ENCODE assay signal across 8 cellular contexts in genomic region chr1:206766251-206766856, GRCh38. TPM values are rescaled to one million over a fixed set of nuclear protein-coding genes. Genes with fewer than 3 reads are reported as not detected.
A peak's percentile ranks its signal among the peaks of the same experiment; 100 is the strongest.
DNase-seq lines count a peak whose midpoint lies in the region; ATAC-seq, FAIRE-seq and TF ChIP-seq lines count a peak whose summit lies in the region.

No MANE protein-coding gene starts in this region.

- no peak overlapping the region for H4K8ac ChIP-seq in H1 (ENCODE audit: extremely low read depth, insufficient read depth, low read length)

- H3K4me3 ChIP-seq in BLaER1 (no peak overlapping the region), H1 (ENCODE audit: extremely low read depth in 1 of 4, insufficient read depth in 2 of 4, low read depth in 3 of 4, low read length in 4 of 4) (no peak overlapping the region), prostate gland (no peak overlapping the region)

- no peaks in the 10 kb centered on the region for H3K36me3 ChIP-seq in BLaER1
- no peaks in the 10 kb centered on the region for H3K36me3 ChIP-seq in H1 (ENCODE audit: control insufficient read depth in 2 of 4, insufficient read depth in 4 of 4, low read length in 3 of 4)
- H3K36me3 ChIP-seq in prostate gland, result no peaks in the 10 kb centered on the region

- 81% methylated on average over 8 of the region's 8 CpGs; no CpG with 5 or more reads in 1 of the 2 experiments for WGBS in H1 (ENCODE audit: extremely low coverage in 1 of 2, insufficient coverage in 1 of 2, insufficient read length in 1 of 2, insufficient replicate concordance in 2 of 2, low coverage in 1 of 2, low lambda C conversion rate in 2 of 2, missing lambda C conversion rate in 1 of 2), 2 experiments
- 48% methylated on average over 8 of the region's 8 CpGs for WGBS in prostate gland

- no peaks in the 10 kb centered on the region for H3K23me2 ChIP-seq in H1 (ENCODE audit: low read depth, low read length)

- H3K9me3 ChIP-seq in BLaER1 (no peaks in the 10 kb centered on the region; the same call in 1 of the 2 replicates), H1 (ENCODE audit: insufficient read depth in 2 of 2, low read depth in 1 of 2, low read length in 1 of 2) (no peaks in the 10 kb centered on the region), prostate gland (no peaks in the 10 kb centered on the region)

- no peak overlapping the region for H2BK12ac ChIP-seq in H1 (ENCODE audit: low read depth, low read length)

- no peak overlapping the region for H2AFZ ChIP-seq in H1 (ENCODE audit: low read length)

- no peak for TF ChIP-seq EP300 in H1 (IDR thresholded peaks at IDR 0.05; ENCODE audit: borderline replicate concordance in 1 of 2, low read depth in 2 of 2, low read length in 2 of 2)

- H3K4me1 ChIP-seq in BLaER1 (peaks cover 44% of the 10 kb centered on the region), H1 (replicated peaks in 1 of 4; ENCODE audit: control insufficient read depth in 3 of 4, insufficient read depth in 4 of 4, low read length in 3 of 4) (no peaks in the 10 kb centered on the region; a peak in 1 of 7 replicates), prostate gland (replicated peaks) (no peaks in the 10 kb centered on the region)

- H3K4ac ChIP-seq in H1 (replicated peaks; ENCODE audit: insufficient read length, low read depth, low read length), result no peak overlapping the region

- peak overlapping the region; percentile 54 for H3K4me2 ChIP-seq in BLaER1
- no peak overlapping the region for H3K4me2 ChIP-seq in H1 (ENCODE audit: insufficient read depth in 1 of 2, low read depth in 2 of 2, low read length in 2 of 2)

- TF ChIP-seq CTCF in H1 (IDR thresholded peaks at IDR 0.05; ENCODE audit: control extremely low read depth in 1 of 3, insufficient read depth in 1 of 3, low read depth in 1 of 3, low read length in 3 of 3), result no peak
- no peak for TF ChIP-seq CTCF in prostate gland (IDR thresholded peaks at IDR 0.05)

- H3K18ac ChIP-seq in H1 (ENCODE audit: extremely low read depth, low read length), result no peak overlapping the region

- H3K79me1 ChIP-seq in H1 (ENCODE audit: low read depth, low read length), result no peaks in the 10 kb centered on the region

- H3K27me3 ChIP-seq in BLaER1 (no peaks in the 10 kb centered on the region; the same call in 1 of the 2 replicates), H1 (replicated peaks in 1 of 4; ENCODE audit: control insufficient read depth in 3 of 4, extremely low read depth in 1 of 4, insufficient read depth in 3 of 4, low read length in 3 of 4) (peaks cover 0 to 2% (median 0%) of the 10 kb centered on the region in 4 experiments; a peak in 1 of 7 replicates), prostate gland (replicated peaks; ENCODE audit: insufficient read depth) (no peaks in the 10 kb centered on the region)

- no peak overlapping the region for H3K14ac ChIP-seq in H1 (ENCODE audit: insufficient read length)

- no peak overlapping the region for H2BK15ac ChIP-seq in H1 (ENCODE audit: low read length)

- peak; percentile 34 for ATAC-seq in GM21367 (IDR thresholded peaks at IDR 0.05; ENCODE audit: unreplicated experiment)

- H3K4me1 Mint-ChIP-seq in IgD-negative memory B cell, result peaks cover 27 to 41% (median 29%) of the 10 kb centered on the region in 3 donors
- H3K4me1 Mint-ChIP-seq in activated CD4-positive, alpha-beta T cell treated with anti-CD3 and anti-CD28 coated beads, Interleukin-2, amount 10 ng/mL, durations not matched to agents 24 days and 14 days, result peaks cover 56% of the 10 kb centered on the region

- no peaks in the 10 kb centered on the region for H4K20me1 ChIP-seq in BLaER1
- no peaks in the 10 kb centered on the region for H4K20me1 ChIP-seq in H1 (replicated peaks in 1 of 2; ENCODE audit: control insufficient read depth in 1 of 2, insufficient read depth in 2 of 2, low read length in 2 of 2)

- H3K27ac Mint-ChIP-seq in IgD-negative memory B cell, result peak overlapping the region; percentile 0 to 86 (median 46)
- H3K27ac Mint-ChIP-seq in activated CD4-positive, alpha-beta T cell treated with anti-CD3 and anti-CD28 coated beads, Interleukin-2, amount 10 ng/mL, durations not matched to agents 24 days and 14 days, result peak overlapping the region; percentile 80

- H3K9ac ChIP-seq in BLaER1 (no peak overlapping the region), H1 (replicated peaks in 1 of 4; ENCODE audit: extremely low read depth in 1 of 4, low read depth in 3 of 4, low read length in 3 of 4) (no peak overlapping the region)

- TF ChIP-seq POLR2A in H1 (IDR thresholded peaks at IDR 0.05; ENCODE audit: control extremely low read depth in 1 of 2, low read depth in 2 of 2, low read length in 2 of 2) (no peak), prostate gland (IDR thresholded peaks at IDR 0.05) (no peak)

- H2BK120ac ChIP-seq in H1 (replicated peaks; ENCODE audit: low read depth, low read length), result no peak overlapping the region

- no peaks in the 10 kb centered on the region for H3K36me3 Mint-ChIP-seq in IgD-negative memory B cell
- H3K36me3 Mint-ChIP-seq in activated CD4-positive, alpha-beta T cell treated with anti-CD3 and anti-CD28 coated beads, Interleukin-2, amount 10 ng/mL, durations not matched to agents 24 days and 14 days (ENCODE audit: low read depth), result peaks cover 6% of the 10 kb centered on the region

- no peaks in the 10 kb centered on the region for H3K79me2 ChIP-seq in H1 (ENCODE audit: control insufficient read depth in 1 of 2, insufficient read depth in 2 of 2, low read length in 2 of 2)

- DNase-seq in activated CD4-positive, alpha-beta T cell treated with anti-CD3 and anti-CD28 coated beads, Interleukin-2, amount 10 ng/mL, durations not matched to agents 24 days and 14 days, result peak; percentile 91
- DNase-seq in H1 (ENCODE audit: low read depth in 1 of 2, low spot score in 2 of 2) (no peak), prostate gland (ENCODE audit: low spot score) (peak; percentile 13), NCI-H1048 (lab: John Stamatoyannopoulos, UW) (no peak), GF-D8 (lab: John Stamatoyannopoulos, UW) (no peak)

- H3K9me3 Mint-ChIP-seq in IgD-negative memory B cell, result no peaks in the 10 kb centered on the region
- peaks cover 13% of the 10 kb centered on the region for H3K9me3 Mint-ChIP-seq in activated CD4-positive, alpha-beta T cell treated with anti-CD3 and anti-CD28 coated beads, Interleukin-2, amount 10 ng/mL, durations not matched to agents 24 days and 14 days

- POLR2A ChIA-PET in H1 (lab: Charles Lee; ENCODE audit: partially characterized antibody), result no interaction called here

- no peak for FAIRE-seq in H1 (lab: Jason Lieb, UNC)

- TF ChIP-seq RAD21 in H1 (IDR thresholded peaks at IDR 0.05 in 1 of 2, conservative IDR thresholded peaks at IDR 0.05 in 1 of 2; ENCODE audit: low read depth in 2 of 2, low read length in 2 of 2), result no peak

- no peak overlapping the region for H2BK20ac ChIP-seq in H1 (ENCODE audit: low read length)

- peaks cover 8% of the 10 kb centered on the region for H3K27me3 Mint-ChIP-seq in IgD-negative memory B cell
- H3K27me3 Mint-ChIP-seq in activated CD4-positive, alpha-beta T cell treated with anti-CD3 and anti-CD28 coated beads, Interleukin-2, amount 10 ng/mL, durations not matched to agents 24 days and 14 days, result peaks cover 27% of the 10 kb centered on the region

- no peak overlapping the region for H2AK5ac ChIP-seq in H1 (ENCODE audit: low read depth, low read length)

- H4K91ac ChIP-seq in H1 (replicated peaks; ENCODE audit: insufficient read length, low read length), result no peak overlapping the region

- no peak overlapping the region for H3K56ac ChIP-seq in H1 (replicated peaks; ENCODE audit: insufficient read length, low read depth, low read length)

- no peak overlapping the region for H2BK5ac ChIP-seq in H1 (ENCODE audit: low read depth, low read length)

- CTCF ChIA-PET in H1 (lab: Charles Lee; ENCODE audit: partially characterized antibody), result interaction anchor here (0.7 to 4.7 kb wide), 12 partner anchors 21 to 216 kb away, joined by 3 to 18 read pairs (median 5); partner anchors contain the start of gene IL20

- H3K23ac ChIP-seq in H1 (ENCODE audit: insufficient read length), result no peak overlapping the region

- H4K5ac ChIP-seq in H1 (ENCODE audit: insufficient read length, low read depth, low read length), result no peak overlapping the region

- H3K27ac ChIP-seq in BLaER1 (no peak overlapping the region), H1 (ENCODE audit: low read depth, low read length) (no peak overlapping the region), prostate gland (no peak overlapping the region)

- intact Hi-C loops in activated CD4-positive, alpha-beta T cell treated with anti-CD3 and anti-CD28 coated beads, Interleukin-2, amount 10 ng/mL, durations not matched to agents 24 days and 14 days (cut with micrococcal nuclease), result loop anchor here (1.0 to 2.0 kb wide), 2 partner anchors 37 to 50 kb away; no protein-coding TSS in a partner anchor
- intact Hi-C loops in prostate gland (cut with DNase I), result no loop called here

- H3K4me3 Mint-ChIP-seq in IgD-negative memory B cell, result peak overlapping the region in 1 of 4 donors; percentile 13
- H3K4me3 Mint-ChIP-seq in activated CD4-positive, alpha-beta T cell treated with anti-CD3 and anti-CD28 coated beads, Interleukin-2, amount 10 ng/mL, durations not matched to agents 24 days and 14 days, result peak overlapping the region; percentile 74

RNA-seq across cellular contexts. Expression of gene IL19, which starts 4.2 kb away (rescaled TPM):
- polyA plus RNA-seq in IgD-negative memory B cell (not detected), H1 (2011; rRNA removed) (not detected in 2 replicates)
- total RNA-seq in activated CD4-positive, alpha-beta T cell treated with anti-CD3 and anti-CD28 coated beads, Interleukin-2, amount 10 ng/mL, durations not matched to agents 24 days and 14 days, result not detected in 2 replicates
- not detected in 2 replicates for total RNA-seq in H1 (2021; fragmentation: NEBNext Ultra II Directional; extraction: Animal tissue kit (Norgen Biotek cat#: 25700))
- polyA plus RNA-seq in H1 (2011; cell fraction: cytosol; rRNA removed), result not detected
- not detected for polyA plus RNA-seq in H1 (2011; cell fraction: nucleus; rRNA removed)
- polyA plus RNA-seq in H1 (2012, experiment 1 of 2), result not detected in 4 replicates
- polyA plus RNA-seq in H1 (2012, experiment 2 of 2), result not detected
- not detected for polyA plus RNA-seq in H1 (2013, experiment 1 of 2)
- not detected for polyA plus RNA-seq in H1 (2013, experiment 2 of 2)
- not detected in 2 replicates for polyA minus RNA-seq in H1 (2011; rRNA and poly(A)+ RNA removed)
- not detected for polyA minus RNA-seq in H1 (2011; cell fraction: cytosol; rRNA and poly(A)+ RNA removed)
- polyA minus RNA-seq in H1 (2011; cell fraction: nucleus; rRNA and poly(A)+ RNA removed), result not detected
- total RNA-seq in prostate gland, result not detected

RNA-seq across cellular contexts. Expression of gene IL10, which starts 5.9 kb away (rescaled TPM):
- polyA plus RNA-seq in IgD-negative memory B cell (0.56 TPM), H1 (2011; rRNA removed) (not detected in 2 replicates)
- 3.4 TPM in 2 replicates for total RNA-seq in activated CD4-positive, alpha-beta T cell treated with anti-CD3 and anti-CD28 coated beads, Interleukin-2, amount 10 ng/mL, durations not matched to agents 24 days and 14 days
- not detected in 2 replicates for total RNA-seq in H1 (2021; fragmentation: NEBNext Ultra II Directional; extraction: Animal tissue kit (Norgen Biotek cat#: 25700))
- polyA plus RNA-seq in H1 (2011; cell fraction: cytosol; rRNA removed), result not detected
- not detected for polyA plus RNA-seq in H1 (2011; cell fraction: nucleus; rRNA removed)
- polyA plus RNA-seq in H1 (2012, experiment 1 of 2), result not detected in 4 replicates
- not detected for polyA plus RNA-seq in H1 (2012, experiment 2 of 2)
- not detected for polyA plus RNA-seq in H1 (2013, experiment 1 of 2)
- not detected for polyA plus RNA-seq in H1 (2013, experiment 2 of 2)
- not detected in 2 replicates for polyA minus RNA-seq in H1 (2011; rRNA and poly(A)+ RNA removed)
- polyA minus RNA-seq in H1 (2011; cell fraction: cytosol; rRNA and poly(A)+ RNA removed), result not detected
- not detected for polyA minus RNA-seq in H1 (2011; cell fraction: nucleus; rRNA and poly(A)+ RNA removed)
- not detected for total RNA-seq in prostate gland

Comparison
In these comparisons a context has a peak if more than half of its experiments do, and no peak if none do; other contexts are left out.
1. DNase-seq: peak in activated CD4-positive, alpha-beta T cell treated with anti-CD3 and anti-CD28 coated beads, Interleukin-2, amount 10 ng/mL, durations not matched to agents 24 days and 14 days (single experiment) and prostate gland (single experiment); none in H1 (0 of 2), NCI-H1048 (single experiment) and GF-D8 (single experiment).